ENCODE assay signal across 21 cellular contexts in genomic region chr5:82338731-82339130, GRCh38.
DNase-seq lines count a peak whose midpoint lies in the region; TF ChIP-seq lines count a peak whose summit lies in the region.
"Had no signal": no experiment of that assay in that cellular context is flagged by ENCODE, and none has a peak within 500 bp of the region (broad histone marks: within the 10 kb centered on the region; RNA-seq: fewer than 3 reads in every experiment).

No MANE protein-coding gene starts in this region.

- H3K4me1 Mint-ChIP-seq in chondrocyte (ENCODE audit: low read depth) (peaks cover 59% of the 10 kb centered on the region), neural progenitor cell (peaks cover 16% of the 10 kb centered on the region)
- peaks cover 13% of the 10 kb centered on the region for H3K4me1 Mint-ChIP-seq in activated T-helper 2 cell treated with anti-CD3 and anti-CD28 coated beads, Interferon-gamma antibody, Interleukin-2, Interleukin-4, amounts not matched to agents 10 μg/mL and 5 μg/mL and 100 μg/mL, durations not matched to agents 14 hours and 24 hours and 36 hours (ENCODE audit: low read depth)
- H3K4me1 Mint-ChIP-seq: GM23338 had no signal

- H3K4me1 ChIP-seq in neural progenitor cell (no peaks in the 10 kb centered on the region), tibial artery (peaks cover 0 to 68% (median 33%) of the 10 kb centered on the region in 4 donors), SJCRH30 (peaks cover 14% of the 10 kb centered on the region)
- H3K4me1 ChIP-seq: BLaER1 had no signal

- H3K27ac ChIP-seq in KOPT-K1 (ENCODE audit: low read depth, low read length, poor library complexity, severe bottlenecking) (peak overlapping the region; percentile 98), neural progenitor cell (no peak overlapping the region), tibial artery (peak overlapping the region; percentile 30 to 90), SJCRH30 (no peak overlapping the region)
- H3K27ac ChIP-seq: BLaER1, SJSA1 had no signal

- H3K36me3 Mint-ChIP-seq in chondrocyte (ENCODE audit: low read depth) (no peaks in the 10 kb centered on the region), neural progenitor cell (no peaks in the 10 kb centered on the region)
- H3K36me3 Mint-ChIP-seq in activated T-helper 2 cell treated with anti-CD3 and anti-CD28 coated beads, Interferon-gamma antibody, Interleukin-2, Interleukin-4, amounts not matched to agents 10 μg/mL and 5 μg/mL and 100 μg/mL, durations not matched to agents 14 hours and 24 hours and 36 hours (ENCODE audit: low read depth) = no peaks in the 10 kb centered on the region

- H3K27me3 ChIP-seq in neural progenitor cell (no peaks in the 10 kb centered on the region), tibial artery (no peaks in the 10 kb centered on the region), SJCRH30 (no peaks in the 10 kb centered on the region)
- H3K27me3 ChIP-seq: BLaER1, MG63, SJSA1 had no signal

- H2AFZ ChIP-seq in neural progenitor cell (replicated peaks) = no peak overlapping the region
- H2AFZ ChIP-seq: GM23338 had no signal

- DNase-seq in chondrocyte (ENCODE audit: low spot score) (no peak), neural progenitor cell (ENCODE audit: low spot score) (no peak), tibial artery (no peak), SJCRH30 (no peak)
- no peak for DNase-seq in activated T-helper 2 cell treated with anti-CD3 and anti-CD28 coated beads, Interferon-gamma antibody, Interleukin-2, Interleukin-4, amounts not matched to agents 10 μg/mL and 5 μg/mL and 100 μg/mL, durations not matched to agents 14 hours and 24 hours and 36 hours (ENCODE audit: low spot score)
- no peak for DNase-seq in activated CD4-positive, alpha-beta T cell treated with anti-CD3 and anti-CD28 coated beads for 48 hours
- DNase-seq: CD4-positive, alpha-beta T cell; COR-L47; DMS79; HCEC 1CT; MG63; NCI-H1417; NCI-H1694 treated with DMSO at 0.1 percent for 48 hours; NCI-H2081 treated with DMSO at 0.1 percent for 48 hours; NCI-H2171 treated with DMSO at 0.1 percent for 48 hours; NCI-H524 treated with DMSO at 0.1 percent for 48 hours; OCI-M1 had no signal

- intact Hi-C loops in tibial artery (cut with DNase I; ENCODE audit: low total_unique reads) = no loop called here
- intact Hi-C loops in activated T-helper 2 cell treated with anti-CD3 and anti-CD28 coated beads, Interferon-gamma antibody, Interleukin-2, Interleukin-4, amounts not matched to agents 10 μg/mL and 5 μg/mL and 100 μg/mL, durations not matched to agents 14 hours and 24 hours and 36 hours (cut with micrococcal nuclease) = no loop called here

- H3K27me3 Mint-ChIP-seq in chondrocyte (ENCODE audit: low read depth) = no peaks in the 10 kb centered on the region
- peaks cover 8% of the 10 kb centered on the region for H3K27me3 Mint-ChIP-seq in neural progenitor cell (ENCODE audit: insufficient read depth, low read depth)
- H3K27me3 Mint-ChIP-seq in activated T-helper 2 cell treated with anti-CD3 and anti-CD28 coated beads, Interferon-gamma antibody, Interleukin-2, Interleukin-4, amounts not matched to agents 10 μg/mL and 5 μg/mL and 100 μg/mL, durations not matched to agents 14 hours and 24 hours and 36 hours (ENCODE audit: low read depth) = peaks cover 15% of the 10 kb centered on the region

- no peaks in the 10 kb centered on the region for H4K20me1 ChIP-seq in neural progenitor cell (ENCODE audit: low read depth)
- H4K20me1 ChIP-seq: BLaER1 had no signal

- TF ChIP-seq CTCF in chondrocyte (IDR thresholded peaks at IDR 0.05) (no peak), neural progenitor cell (IDR thresholded peaks at IDR 0.05) (no peak), tibial artery (IDR thresholded peaks at IDR 0.05) (no peak)

- H3K79me2 ChIP-seq in neural progenitor cell (ENCODE audit: low read depth) = no peaks in the 10 kb centered on the region

- H3K4me3 Mint-ChIP-seq in chondrocyte (ENCODE audit: unreplicated experiment) (no peak overlapping the region), neural progenitor cell (no peak overlapping the region)
- no peak overlapping the region for H3K4me3 Mint-ChIP-seq in activated T-helper 2 cell treated with anti-CD3 and anti-CD28 coated beads, Interferon-gamma antibody, Interleukin-2, Interleukin-4, amounts not matched to agents 10 μg/mL and 5 μg/mL and 100 μg/mL, durations not matched to agents 14 hours and 24 hours and 36 hours (ENCODE audit: low read depth)
- H3K4me3 Mint-ChIP-seq: CD4-positive, alpha-beta T cell; GM23338 had no signal

- no peak overlapping the region for H3K9ac ChIP-seq in neural progenitor cell
- H3K9ac ChIP-seq: BLaER1 had no signal

- H3K4me3 ChIP-seq in neural progenitor cell = no peak overlapping the region
- H3K4me3 ChIP-seq in tibial artery = no peak overlapping the region
- H3K4me3 ChIP-seq in SJCRH30 = no peak overlapping the region
- H3K4me3 ChIP-seq: BLaER1, GM23338, MG63, SJSA1 had no signal

- H3K4me2 ChIP-seq in neural progenitor cell = no peak overlapping the region
- H3K4me2 ChIP-seq: BLaER1, GM23338 had no signal

- H3K27ac Mint-ChIP-seq in chondrocyte (ENCODE audit: unreplicated experiment) = peak overlapping the region; percentile 29
- H3K27ac Mint-ChIP-seq in neural progenitor cell = peak overlapping the region; percentile 81
- H3K27ac Mint-ChIP-seq in activated T-helper 2 cell treated with anti-CD3 and anti-CD28 coated beads, Interferon-gamma antibody, Interleukin-2, Interleukin-4, amounts not matched to agents 10 μg/mL and 5 μg/mL and 100 μg/mL, durations not matched to agents 14 hours and 24 hours and 36 hours = no peak overlapping the region
- H3K27ac Mint-ChIP-seq: CD4-positive, alpha-beta T cell; GM23338 had no signal

- H3F3A ChIP-seq in neural progenitor cell (ENCODE audit: low read depth) = no peaks in the 10 kb centered on the region

- H3K9me3 Mint-ChIP-seq in chondrocyte (ENCODE audit: low read depth) = no peaks in the 10 kb centered on the region
- no peaks in the 10 kb centered on the region for H3K9me3 Mint-ChIP-seq in neural progenitor cell
- no peaks in the 10 kb centered on the region for H3K9me3 Mint-ChIP-seq in activated T-helper 2 cell treated with anti-CD3 and anti-CD28 coated beads, Interferon-gamma antibody, Interleukin-2, Interleukin-4, amounts not matched to agents 10 μg/mL and 5 μg/mL and 100 μg/mL, durations not matched to agents 14 hours and 24 hours and 36 hours
- H3K9me3 Mint-ChIP-seq: CD4-positive, alpha-beta T cell; GM23338 had no signal

- H3K9me3 ChIP-seq in KOPT-K1 (ENCODE audit: insufficient read depth, low read length, poor library complexity, severe bottlenecking) (peaks cover 27% of the 10 kb centered on the region), neural progenitor cell (ENCODE audit: low read depth) (no peaks in the 10 kb centered on the region), tibial artery (no peaks in the 10 kb centered on the region), SJCRH30 (replicated peaks) (no peaks in the 10 kb centered on the region)
- H3K9me3 ChIP-seq: BLaER1, MG63, SJSA1 had no signal

- H3K36me3 ChIP-seq in KOPT-K1 (ENCODE audit: insufficient read depth, low read length) (peaks cover 29% of the 10 kb centered on the region), neural progenitor cell (no peaks in the 10 kb centered on the region), tibial artery (no peaks in the 10 kb centered on the region), SJCRH30 (no peaks in the 10 kb centered on the region)
- H3K36me3 ChIP-seq: BLaER1, MG63, SJSA1 had no signal

Comparison
In these comparisons a context has a peak if more than half of its experiments do, and no peak if none do; other contexts are left out.
1. H3K27ac ChIP-seq: peak in KOPT-K1 (single experiment) and tibial artery (2 of 2); none in neural progenitor cell (single experiment) and SJCRH30 (single experiment).